ENCODE assay signal across 26 cellular contexts in the genomic region with DNA sequence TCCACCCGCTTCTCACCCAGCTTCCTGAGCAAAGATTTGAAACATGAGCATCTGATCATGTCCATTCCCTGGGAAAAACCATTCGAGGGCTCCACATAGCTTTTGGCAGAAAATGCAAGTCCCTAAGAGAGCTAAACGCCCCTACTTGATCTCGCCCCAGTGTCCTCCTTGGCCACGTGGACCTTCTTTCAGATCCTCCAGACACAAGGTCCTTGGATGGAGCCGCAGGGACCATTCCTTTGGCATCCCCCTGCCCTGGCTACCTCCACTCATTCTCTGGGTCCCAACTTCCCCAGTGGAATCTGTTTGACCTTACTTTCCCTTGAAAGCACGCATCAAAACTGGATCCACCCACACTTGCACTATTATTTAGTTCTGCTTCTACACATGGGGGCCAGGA.
"Had no signal": no experiment of that assay in that cellular context is flagged by ENCODE, and none has a peak within 500 bp of the region (broad histone marks: within the 10 kb centered on the region; RNA-seq: fewer than 3 reads in every experiment).

No MANE protein-coding gene starts in this region.

- DNase-seq: head of caudate nucleus; hippocampal formation; left colon; lower lobe of right lung; mammary epithelial cell; midbrain; right lobe of liver; stimulated activated CD4-positive, alpha-beta T cell treated with anti-CD3 and anti-CD28 coated beads, Interleukin-12 subunit alpha, Interleukin-12 subunit beta, amount 100 ng/mL, for 4 hours; stimulated activated CD4-positive, alpha-beta T cell treated with anti-CD3 and anti-CD28 coated beads, Interleukin-15, amount 100 ng/mL, for 24 hours; stimulated activated CD4-positive, alpha-beta T cell treated with anti-CD3 and anti-CD28 coated beads, Interleukin-2, amount 100 ng/mL, for 24 hours; stimulated activated CD4-positive, alpha-beta T cell treated with anti-CD3 and anti-CD28 coated beads, Interleukin-4, amount 100 ng/mL, for 1 hour; stimulated activated naive B cell treated with anti-CD40 and anti-IgM and Interleukin-4, amounts not matched to agents 10 μg/mL and 1 μg/mL and 100 μg/mL, for 72 hours; stimulated activated naive CD8-positive, alpha-beta T cell treated with anti-CD3 and anti-CD28 coated beads, Interleukin-15, Interleukin-2, amounts not matched to agents 100 U/mL and 50 U/mL, for 24 hours; stomach; testis; transverse colon had no signal

- ATAC-seq: left colon; naive thymus-derived CD8-positive, alpha-beta T cell; right lobe of liver; stimulated activated naive B cell treated with anti-CD40 and anti-IgM and Interleukin-4, amounts not matched to agents 10 μg/mL and 1 μg/mL and 100 μg/mL, for 72 hours; stimulated activated naive CD8-positive, alpha-beta T cell treated with anti-CD3 and anti-CD28 coated beads, Interleukin-15, Interleukin-2, amounts not matched to agents 100 U/mL and 50 U/mL, for 24 hours had no signal

- H3K4me3 Mint-ChIP-seq: naive thymus-derived CD8-positive, alpha-beta T cell; nephron; neural crest cell; stimulated activated naive B cell treated with anti-CD40 and anti-IgM and Interleukin-4, amounts not matched to agents 10 μg/mL and 1 μg/mL and 100 μg/mL, for 72 hours had no signal

- H3K9me3 ChIP-seq: left lung, lower lobe of right lung, neutrophil, right atrium auricular region, right lobe of liver, stomach, testis, thyroid gland, transverse colon, upper lobe of right lung had no signal

- H3K4me2 ChIP-seq: smooth muscle cell had no signal

- H3K27ac ChIP-seq: left lung, lower lobe of right lung, neutrophil, parathyroid adenoma, right atrium auricular region, right lobe of liver, stomach, testis, thyroid gland, transverse colon, upper lobe of right lung had no signal

- H3K27ac Mint-ChIP-seq: nephron; stimulated activated naive B cell treated with anti-CD40 and anti-IgM and Interleukin-4, amounts not matched to agents 10 μg/mL and 1 μg/mL and 100 μg/mL, for 72 hours had no signal

- H3K9me3 Mint-ChIP-seq: naive thymus-derived CD8-positive, alpha-beta T cell; nephron; neural crest cell; stimulated activated naive B cell treated with anti-CD40 and anti-IgM and Interleukin-4, amounts not matched to agents 10 μg/mL and 1 μg/mL and 100 μg/mL, for 72 hours had no signal

- H3K27me3 ChIP-seq: neutrophil, right atrium auricular region, right lobe of liver, testis, thyroid gland, transverse colon had no signal

- H2AFZ ChIP-seq: parathyroid adenoma had no signal

- H3K27me3 Mint-ChIP-seq: naive thymus-derived CD8-positive, alpha-beta T cell; stimulated activated naive B cell treated with anti-CD40 and anti-IgM and Interleukin-4, amounts not matched to agents 10 μg/mL and 1 μg/mL and 100 μg/mL, for 72 hours had no signal

- H3K36me3 ChIP-seq: left lung, lower lobe of right lung, neutrophil, right atrium auricular region, right lobe of liver, stomach, thyroid gland, transverse colon, upper lobe of right lung had no signal

- H3K4me3 ChIP-seq: left lung, lower lobe of right lung, right atrium auricular region, right lobe of liver, smooth muscle cell, stomach, testis, thyroid gland, transverse colon, upper lobe of right lung had no signal

- H3K4me1 ChIP-seq: left lung, lower lobe of right lung, parathyroid adenoma, right atrium auricular region, right lobe of liver, stomach, thyroid gland, transverse colon, upper lobe of right lung had no signal

- H3K79me2 ChIP-seq: parathyroid adenoma had no signal
